23 cellular contexts compared by ENCODE assay signal in the genomic region with DNA sequence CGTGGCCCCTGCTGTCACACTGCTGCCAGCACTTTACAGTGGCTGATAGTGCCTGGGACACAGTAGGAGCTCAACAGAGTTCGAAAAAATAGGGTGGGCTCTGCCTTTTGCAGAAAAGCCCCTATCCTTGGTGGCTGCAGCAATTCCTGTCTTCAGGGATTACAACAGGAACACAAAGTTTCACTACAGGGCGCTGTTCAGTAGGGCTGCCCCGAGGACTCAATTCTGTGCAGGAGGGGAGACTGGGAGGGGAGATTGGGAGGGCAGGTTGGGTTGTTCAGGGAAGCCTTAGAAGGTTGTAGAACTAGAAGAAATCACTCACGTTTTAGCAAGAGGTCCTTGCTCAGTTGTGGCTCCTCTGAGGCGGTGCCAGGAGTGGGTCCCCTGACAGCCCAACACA.
DNase-seq lines count a peak whose midpoint lies in the region; ATAC-seq and TF ChIP-seq lines count a peak whose summit lies in the region.
"Had no signal": no experiment of that assay in that cellular context is flagged by ENCODE, and none has a peak within 500 bp of the region (broad histone marks: within the 10 kb centered on the region; RNA-seq: fewer than 3 reads in every experiment).

No MANE protein-coding gene starts in this region.

- TF ChIP-seq CTCF in OCI-LY7 (conservative IDR thresholded peaks at IDR 0.05; ENCODE audit: low read length) (peak; percentile 74), esophagus muscularis mucosa (IDR thresholded peaks at IDR 0.05) (no peak), osteoblast (IDR thresholded peaks at IDR 0.05; ENCODE audit: extremely low read depth, low read depth, low read length) (no peak), left lung (IDR thresholded peaks at IDR 0.05) (no peak)

- TF ChIP-seq POLR2A in esophagus muscularis mucosa (IDR thresholded peaks at IDR 0.05; ENCODE audit: low read depth), result no peak

- H4K20me1 ChIP-seq in OCI-LY7 (ENCODE audit: insufficient read depth, low read length), result no peaks in the 10 kb centered on the region
- no peaks in the 10 kb centered on the region for H4K20me1 ChIP-seq in osteoblast (ENCODE audit: insufficient read depth, low read length)

- peak; percentile 61 for DNase-seq in activated CD4-positive, alpha-beta T cell treated with anti-CD3 and anti-CD28 coated beads, Interleukin-2, amount 10 ng/mL, durations not matched to agents 7 days and 5 days
- DNase-seq in activated CD4-positive, alpha-beta T cell treated with anti-CD3 and anti-CD28 coated beads, Interleukin-2, amount 50 U/mL, for 4 hours, result no peak
- peak; percentile 38 for DNase-seq in OCI-LY7 (ENCODE audit: low spot score)
- no peak for DNase-seq in esophagus muscularis mucosa (ENCODE audit: extremely low spot score)
- DNase-seq in osteoblast (ENCODE audit: insufficient read length, low spot score, missing footprints), result peak; percentile 34
- DNase-seq in stimulated activated CD4-positive, alpha-beta T cell treated with anti-CD3 and anti-CD28 coated beads, Interleukin-15, amount 100 ng/mL, for 24 hours, result no peak
- no peak for DNase-seq in NCI-H446 treated with DMSO at 0.1 percent for 48 hours (lab: John Stamatoyannopoulos, UW)
- DNase-seq in left lung, result no peak
- DNase-seq: 8988T; activated CD4-positive, alpha-beta T cell treated with anti-CD3 and anti-CD28 coated beads for 1 hour; brain microvascular endothelial cell; DMS53; effector memory CD4-positive, alpha-beta T cell; erythroblast; GF-D8; NCI-H1694; NCI-H2171 treated with DMSO at 0.1 percent for 48 hours; NCI-H526; nephron progenitor cell; thyroid gland had no signal

- no peak for TF ChIP-seq EP300 in esophagus muscularis mucosa (IDR thresholded peaks at IDR 0.05)

- H3K9me3 ChIP-seq in OCI-LY7 (ENCODE audit: low read length), result no peaks in the 10 kb centered on the region
- H3K9me3 ChIP-seq in esophagus muscularis mucosa, result no peaks in the 10 kb centered on the region
- H3K9me3 ChIP-seq in osteoblast (ENCODE audit: low read depth, low read length), result no peaks in the 10 kb centered on the region
- no peaks in the 10 kb centered on the region for H3K9me3 ChIP-seq in left lung
- H3K9me3 ChIP-seq: thyroid gland had no signal

- H3K9me2 ChIP-seq in OCI-LY7 (ENCODE audit: insufficient read depth, low read length), result no peaks in the 10 kb centered on the region

- H3K36me3 ChIP-seq in OCI-LY7 (ENCODE audit: insufficient read depth, low read length) (no peaks in the 10 kb centered on the region), esophagus muscularis mucosa (no peaks in the 10 kb centered on the region), osteoblast (ENCODE audit: insufficient read depth, low read length) (no peaks in the 10 kb centered on the region), left lung (no peaks in the 10 kb centered on the region)
- H3K36me3 ChIP-seq: brain microvascular endothelial cell, thyroid gland had no signal

- H3K27ac ChIP-seq in OCI-LY7 (ENCODE audit: low read depth, low read length, poor library complexity, severe bottlenecking), result no peak overlapping the region
- peak overlapping the region; percentile 91 to 95 (median 93) for H3K27ac ChIP-seq in esophagus muscularis mucosa (replicated peaks in 1 of 4)
- H3K27ac ChIP-seq in osteoblast (ENCODE audit: low read depth, low read length), result no peak overlapping the region
- no peak overlapping the region for H3K27ac ChIP-seq in left lung
- H3K27ac ChIP-seq: brain microvascular endothelial cell, thyroid gland had no signal

- no peak for ATAC-seq in left lung

- WGBS in esophagus muscularis mucosa, result 73% methylated on average over 6 of the region's 6 CpGs

- no peaks in the 10 kb centered on the region for H3K79me2 ChIP-seq in OCI-LY7 (ENCODE audit: insufficient read depth, low read depth, low read length)
- no peaks in the 10 kb centered on the region for H3K79me2 ChIP-seq in osteoblast (ENCODE audit: insufficient read depth, low read length)

- H3K4me1 ChIP-seq in OCI-LY7 (ENCODE audit: insufficient read depth, low read length, poor library complexity, severe bottlenecking) (no peaks in the 10 kb centered on the region), esophagus muscularis mucosa (peaks cover 27 to 88% (median 79%) of the 10 kb centered on the region in 4 donors), osteoblast (ENCODE audit: insufficient read depth, low read length) (peaks cover 9% of the 10 kb centered on the region), left lung (peaks cover 0 to 8% of the 10 kb centered on the region in 2 donors)
- H3K4me1 ChIP-seq: thyroid gland had no signal

- H3K4me2 ChIP-seq in OCI-LY7 (ENCODE audit: low read length) (no peak overlapping the region), osteoblast (ENCODE audit: insufficient read depth, low read length) (no peak overlapping the region)

- intact Hi-C loops in OCI-LY7 (cut with micrococcal nuclease; ENCODE audit: unreplicated experiment), result loop anchor here (2.0 kb wide), 1 partner anchor 188 kb away; no protein-coding TSS in a partner anchor
- intact Hi-C loops in esophagus muscularis mucosa (cut with DNase I), result loop anchor here (5.0 kb wide), 1 partner anchor 42 kb away; no protein-coding TSS in a partner anchor
- intact Hi-C loops in left lung (cut with DNase I), result no loop called here

- POLR2A ChIA-PET in activated CD4-positive, alpha-beta T cell treated with anti-CD3 and anti-CD28 coated beads, Interleukin-2, amount 10 ng/mL, durations not matched to agents 7 days and 5 days (lab: Charles Lee), result no interaction called here
- POLR2A ChIA-PET in OCI-LY7 (lab: Charles Lee), result no interaction called here

- no peak overlapping the region for H3K4me3 Mint-ChIP-seq in activated CD4-positive, alpha-beta T cell treated with anti-CD3 and anti-CD28 coated beads, Interleukin-2, amount 10 ng/mL, durations not matched to agents 7 days and 5 days
- H3K4me3 Mint-ChIP-seq: B cell; nephron progenitor cell; stimulated activated naive CD8-positive, alpha-beta T cell treated with anti-CD3 and anti-CD28 coated beads, Interleukin-15, Interleukin-2, amounts not matched to agents 100 ng/mL and 50 ng/mL, for 24 hours had no signal

- H3K4me3 ChIP-seq in OCI-LY7 (ENCODE audit: low read depth, low read length, poor library complexity, severe bottlenecking) (no peak overlapping the region), esophagus muscularis mucosa (no peak overlapping the region), osteoblast (ENCODE audit: insufficient read depth, low read length) (no peak overlapping the region), left lung (no peak overlapping the region)
- H3K4me3 ChIP-seq: thyroid gland had no signal

- BruUV-seq in OCI-LY7 (replicated peaks; lab: Mats Ljungman, UMichigan), result no TSS peak

- H3K9me3 Mint-ChIP-seq in activated CD4-positive, alpha-beta T cell treated with anti-CD3 and anti-CD28 coated beads, Interleukin-2, amount 10 ng/mL, durations not matched to agents 7 days and 5 days, result no peaks in the 10 kb centered on the region
- H3K9me3 Mint-ChIP-seq: activated T-helper 2 cell treated with anti-CD3 and anti-CD28 coated beads, Interferon-gamma antibody, Interleukin-2, Interleukin-4, amounts not matched to agents 10 μg/mL and 5 μg/mL and 100 μg/mL, durations not matched to agents 14 hours and 24 hours and 36 hours; nephron progenitor cell; stimulated activated naive CD8-positive, alpha-beta T cell treated with anti-CD3 and anti-CD28 coated beads, Interleukin-15, Interleukin-2, amounts not matched to agents 100 ng/mL and 50 ng/mL, for 24 hours had no signal

- H3K27me3 ChIP-seq in esophagus muscularis mucosa (no peaks in the 10 kb centered on the region), osteoblast (ENCODE audit: insufficient read depth, low read length) (no peaks in the 10 kb centered on the region), left lung (no peaks in the 10 kb centered on the region)
- H3K27me3 ChIP-seq: brain microvascular endothelial cell, thyroid gland had no signal

- no peak overlapping the region for H3K27ac Mint-ChIP-seq in activated CD4-positive, alpha-beta T cell treated with anti-CD3 and anti-CD28 coated beads, Interleukin-2, amount 10 ng/mL, durations not matched to agents 7 days and 5 days
- H3K27ac Mint-ChIP-seq: activated T-helper 2 cell treated with anti-CD3 and anti-CD28 coated beads, Interferon-gamma antibody, Interleukin-2, Interleukin-4, amounts not matched to agents 10 μg/mL and 5 μg/mL and 100 μg/mL, durations not matched to agents 14 hours and 24 hours and 36 hours; stimulated activated naive CD8-positive, alpha-beta T cell treated with anti-CD3 and anti-CD28 coated beads, Interleukin-15, Interleukin-2, amounts not matched to agents 100 ng/mL and 50 ng/mL, for 24 hours had no signal

- H3K4me1 Mint-ChIP-seq in activated CD4-positive, alpha-beta T cell treated with anti-CD3 and anti-CD28 coated beads, Interleukin-2, amount 10 ng/mL, durations not matched to agents 7 days and 5 days, result no peaks in the 10 kb centered on the region
- H3K4me1 Mint-ChIP-seq: B cell had no signal

- no peaks in the 10 kb centered on the region for H3K36me3 Mint-ChIP-seq in activated CD4-positive, alpha-beta T cell treated with anti-CD3 and anti-CD28 coated beads, Interleukin-2, amount 10 ng/mL, durations not matched to agents 7 days and 5 days (ENCODE audit: low read depth)

- CTCF ChIA-PET in activated CD4-positive, alpha-beta T cell treated with anti-CD3 and anti-CD28 coated beads, Interleukin-2, amount 10 ng/mL, durations not matched to agents 7 days and 5 days (lab: Charles Lee), result no interaction called here
- CTCF ChIA-PET in OCI-LY7 (lab: Charles Lee; ENCODE audit: unreplicated experiment), result no interaction called here

- H2AFZ ChIP-seq in OCI-LY7 (ENCODE audit: low read length) (no peak overlapping the region), osteoblast (ENCODE audit: low read length) (no peak overlapping the region)

- H3K27me3 Mint-ChIP-seq in activated CD4-positive, alpha-beta T cell treated with anti-CD3 and anti-CD28 coated beads, Interleukin-2, amount 10 ng/mL, durations not matched to agents 7 days and 5 days, result no peaks in the 10 kb centered on the region
- H3K27me3 Mint-ChIP-seq: B cell; stimulated activated naive CD8-positive, alpha-beta T cell treated with anti-CD3 and anti-CD28 coated beads, Interleukin-15, Interleukin-2, amounts not matched to agents 100 ng/mL and 50 ng/mL, for 24 hours had no signal

Comparison
In these comparisons a context has a peak if more than half of its experiments do, and no peak if none do; other contexts are left out.
1. DNase-seq: peak in activated CD4-positive, alpha-beta T cell treated with anti-CD3 and anti-CD28 coated beads, Interleukin-2, amount 10 ng/mL, durations not matched to agents 7 days and 5 days (single experiment), OCI-LY7 (single experiment) and osteoblast (single experiment); none in activated CD4-positive, alpha-beta T cell treated with anti-CD3 and anti-CD28 coated beads, Interleukin-2, amount 50 U/mL, for 4 hours (0 of 2), esophagus muscularis mucosa (single experiment), stimulated activated CD4-positive, alpha-beta T cell treated with anti-CD3 and anti-CD28 coated beads, Interleukin-15, amount 100 ng/mL, for 24 hours (single experiment), NCI-H446 treated with DMSO at 0.1 percent for 48 hours (single experiment) and left lung (0 of 2).
2. H3K27ac ChIP-seq: peak in esophagus muscularis mucosa (4 of 4); none in OCI-LY7 (single experiment), osteoblast (single experiment) and left lung (0 of 2).
3. intact Hi-C loops: an anchor here in OCI-LY7 (2.0 kb wide) and esophagus muscularis mucosa (5.0 kb wide); none called in left lung.